In the genomic region with DNA sequence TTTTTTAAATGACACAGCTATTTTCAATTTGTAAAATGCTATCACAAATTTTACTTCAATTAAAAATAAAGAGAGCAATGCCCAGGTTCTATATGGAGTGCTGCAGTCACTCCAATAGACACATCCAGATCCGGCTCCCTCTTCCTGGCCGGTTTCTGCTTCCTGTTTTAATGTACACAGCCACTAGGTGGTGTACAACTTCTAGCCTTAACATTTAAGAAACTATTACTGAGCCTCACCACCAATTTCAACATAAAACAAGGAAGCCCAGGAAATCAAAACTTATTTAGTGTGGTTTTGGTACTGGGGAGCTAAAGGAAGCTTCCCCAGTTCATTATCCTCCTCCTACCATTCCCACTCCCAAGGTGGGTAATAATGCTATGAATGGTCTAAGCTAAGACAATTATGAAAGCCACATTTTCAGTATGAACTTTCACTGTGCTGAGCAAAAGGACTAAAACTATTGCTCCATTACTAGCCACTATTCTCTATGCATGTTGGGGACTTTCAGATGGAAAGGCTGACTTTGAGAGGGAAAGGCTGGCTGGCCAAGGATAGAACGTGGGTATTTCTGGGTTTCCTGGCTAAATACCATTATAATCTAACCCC, we compare ENCODE assay signal across 8 cellular contexts. TPM values are rescaled to one million over a fixed set of nuclear protein-coding genes. Genes with fewer than 3 reads are reported as not detected.
DNase-seq lines count a peak whose midpoint lies in the region; ATAC-seq and TF ChIP-seq lines count a peak whose summit lies in the region.

No MANE protein-coding gene starts in this region.

- peaks cover 16% of the 10 kb centered on the region for H3K4me1 Mint-ChIP-seq in activated T-cell treated with anti-CD3 and anti-CD28 coated beads, Interleukin-2, amount 50 U/mL, for 24 hours (ENCODE audit: low read depth)
- peaks cover 0 to 11% of the 10 kb centered on the region in 2 donors for H3K4me1 Mint-ChIP-seq in natural killer cell treated with Interleukin-12 subunit alpha and Interleukin-12 subunit beta and Interleukin-15 and Interleukin-18, amount 100 ng/mL, for 72 hours (ENCODE audit: low read depth in 2 of 2)

- H3K4me2 ChIP-seq in fibroblast of lung (ENCODE audit: extremely low read depth, insufficient read depth, low read length), result no peak overlapping the region

- H3K9ac ChIP-seq in fibroblast of lung (ENCODE audit: insufficient read depth, low read length), result no peak overlapping the region

- H3K4me1 ChIP-seq in fibroblast of lung (ENCODE audit: control insufficient read depth, extremely low read depth, insufficient read depth, low read length) (no peaks in the 10 kb centered on the region), aorta (ENCODE audit: control insufficient read depth in 1 of 2, insufficient read depth in 2 of 2, low read length in 2 of 2) (no peaks in the 10 kb centered on the region)

- ATAC-seq in natural killer cell treated with Interleukin-12 subunit alpha and Interleukin-12 subunit beta and Interleukin-15 and Interleukin-18, amount 100 ng/mL, for 72 hours, result peak; percentile 57 to 73
- ATAC-seq in aorta (ENCODE audit: low FRiP score) (peak; percentile 87), HG02938 (IDR thresholded peaks at IDR 0.05; ENCODE audit: unreplicated experiment) (no peak)

- DNase-seq in DMS 273 treated with DMSO at 0.1 percent for 48 hours (lab: John Stamatoyannopoulos, UW), result peak; percentile 14
- DNase-seq in HT-29 (ENCODE audit: low spot score), result peak; percentile 84
- DNase-seq in NCI-H82 treated with DMSO at 0.1 percent for 48 hours (lab: John Stamatoyannopoulos, UW; ENCODE audit: unreplicated experiment), result peak; percentile 54
- DNase-seq in activated T-cell treated with anti-CD3 and anti-CD28 coated beads, Interleukin-2, amount 50 U/mL, for 24 hours, result no peak
- DNase-seq in fibroblast of lung (ENCODE audit: low read depth in 2 of 2), result peak; percentile 75 to 89
- no peak for DNase-seq in natural killer cell treated with Interleukin-12 subunit alpha and Interleukin-12 subunit beta and Interleukin-15 and Interleukin-18, amount 100 ng/mL, for 72 hours (ENCODE audit: low spot score)
- DNase-seq in aorta, result peak in 1 of 2 donors; percentile 50

- no peaks in the 10 kb centered on the region for H3K79me2 ChIP-seq in fibroblast of lung (ENCODE audit: control insufficient read depth, insufficient read depth, low read length)

- no peak overlapping the region for H3K4me3 ChIP-seq in fibroblast of lung (replicated peaks in 1 of 4; ENCODE audit: control extremely low read depth in 1 of 4, insufficient read depth in 1 of 4, low read depth in 3 of 4, low read length in 4 of 4)
- H3K4me3 ChIP-seq in aorta (ENCODE audit: low read length in 2 of 2), result no peak overlapping the region

- no peak overlapping the region for H2AFZ ChIP-seq in fibroblast of lung (ENCODE audit: low read length)

- no peaks in the 10 kb centered on the region for H3K9me3 Mint-ChIP-seq in activated T-cell treated with anti-CD3 and anti-CD28 coated beads, Interleukin-2, amount 50 U/mL, for 24 hours
- no peaks in the 10 kb centered on the region for H3K9me3 Mint-ChIP-seq in natural killer cell treated with Interleukin-12 subunit alpha and Interleukin-12 subunit beta and Interleukin-15 and Interleukin-18, amount 100 ng/mL, for 72 hours

- H3K27ac ChIP-seq in fibroblast of lung (ENCODE audit: insufficient read depth, low read length), result no peak overlapping the region
- H3K27ac ChIP-seq in aorta (ENCODE audit: low read depth in 1 of 2, low read length in 2 of 2), result peak overlapping the region in 1 of 2 donors; percentile 37

- intact Hi-C loops in aorta (cut with DNase I), result loop anchor here (1.0 to 5.0 kb wide), 3 partner anchors 88 to 207 kb away; no protein-coding TSS in a partner anchor

- peak; percentile 60 to 63 for TF ChIP-seq CTCF in fibroblast of lung (conservative IDR thresholded peaks at IDR 0.05 in 1 of 2, IDR thresholded peaks at IDR 0.05 in 1 of 2; ENCODE audit: low read depth in 1 of 2, low read length in 2 of 2)

- no peaks in the 10 kb centered on the region for H3K27me3 Mint-ChIP-seq in activated T-cell treated with anti-CD3 and anti-CD28 coated beads, Interleukin-2, amount 50 U/mL, for 24 hours
- H3K27me3 Mint-ChIP-seq in natural killer cell treated with Interleukin-12 subunit alpha and Interleukin-12 subunit beta and Interleukin-15 and Interleukin-18, amount 100 ng/mL, for 72 hours, result no peaks in the 10 kb centered on the region

- H3K27ac Mint-ChIP-seq in activated T-cell treated with anti-CD3 and anti-CD28 coated beads, Interleukin-2, amount 50 U/mL, for 24 hours, result peak overlapping the region; percentile 14
- H3K27ac Mint-ChIP-seq in natural killer cell treated with Interleukin-12 subunit alpha and Interleukin-12 subunit beta and Interleukin-15 and Interleukin-18, amount 100 ng/mL, for 72 hours, result peak overlapping the region in 1 of 2 donors; percentile 76

- H3K27me3 ChIP-seq in fibroblast of lung (ENCODE audit: control insufficient read depth, insufficient read depth, low read length) (no peaks in the 10 kb centered on the region), aorta (ENCODE audit: control insufficient read depth in 1 of 2, insufficient read depth in 2 of 2, low read length in 1 of 2) (no peaks in the 10 kb centered on the region)

- H4K20me1 ChIP-seq in fibroblast of lung (ENCODE audit: control insufficient read depth, extremely low read depth, insufficient read depth, low read length), result no peaks in the 10 kb centered on the region

- H3K36me3 ChIP-seq in fibroblast of lung (ENCODE audit: control insufficient read depth, insufficient read depth, low read length) (peaks cover 10% of the 10 kb centered on the region), aorta (ENCODE audit: control insufficient read depth in 1 of 2, insufficient read depth in 2 of 2, low read length in 1 of 2) (peaks cover 3 to 9% of the 10 kb centered on the region in 2 donors)

- no peak overlapping the region for H3K4me3 Mint-ChIP-seq in activated T-cell treated with anti-CD3 and anti-CD28 coated beads, Interleukin-2, amount 50 U/mL, for 24 hours
- no peak overlapping the region for H3K4me3 Mint-ChIP-seq in natural killer cell treated with Interleukin-12 subunit alpha and Interleukin-12 subunit beta and Interleukin-15 and Interleukin-18, amount 100 ng/mL, for 72 hours

- H3K9me3 ChIP-seq in fibroblast of lung (ENCODE audit: control insufficient read depth, insufficient read depth, low read depth, low read length), result no peaks in the 10 kb centered on the region
- H3K9me3 ChIP-seq in aorta (ENCODE audit: control insufficient read depth, low read length), result no peaks in the 10 kb centered on the region

- 7 to 14% methylated on average over 3 of the region's 3 CpGs for WGBS in aorta, 2 donors

- peaks cover 89% of the 10 kb centered on the region for H3K36me3 Mint-ChIP-seq in activated T-cell treated with anti-CD3 and anti-CD28 coated beads, Interleukin-2, amount 50 U/mL, for 24 hours (ENCODE audit: low read depth)
- H3K36me3 Mint-ChIP-seq in natural killer cell treated with Interleukin-12 subunit alpha and Interleukin-12 subunit beta and Interleukin-15 and Interleukin-18, amount 100 ng/mL, for 72 hours, result peaks cover 28% of the 10 kb centered on the region

RNA-seq across cellular contexts. Expression of a gene that starts 25.5 kb away (rescaled TPM):
- total RNA-seq in HT-29 (2014; rRNA removed; shearing (Covaris generic)), result 4.8 and 6.8 TPM in 2 replicates
- total RNA-seq in fibroblast of lung (5.6 and 14.0 TPM in 2 replicates), aorta (10 to 100 TPM; 42.3 to 55.4 TPM)
- polyA plus RNA-seq in fibroblast of lung (14.5 and 17.5 TPM in 2 replicates), aorta (10 to 100 TPM; 19.3 to 59.1 TPM)
- polyA plus RNA-seq in fibroblast of lung (2012), result 9.8 and 11.7 TPM in 2 replicates
- 24.2 and 42.0 TPM in 2 replicates for polyA minus RNA-seq in fibroblast of lung (ENCODE audit: low replicate concordance)
- 1 to 10 TPM; 2.6 to 5.6 TPM for total RNA-seq in natural killer cell treated with Interleukin-12 subunit alpha and Interleukin-12 subunit beta and Interleukin-15 and Interleukin-18, amount 100 ng/mL, for 72 hours

RNA-seq across cellular contexts. Expression of a gene that starts 34.5 kb away (rescaled TPM):
- 13.3 and 14.8 TPM in 2 replicates for total RNA-seq in HT-29 (2014; rRNA removed; shearing (Covaris generic))
- 8.0 and 9.9 TPM in 2 replicates for total RNA-seq in fibroblast of lung
- polyA plus RNA-seq in fibroblast of lung, result 29.9 and 41.2 TPM in 2 replicates
- 48.4 and 79.5 TPM in 2 replicates for polyA plus RNA-seq in fibroblast of lung (2012)
- polyA minus RNA-seq in fibroblast of lung (ENCODE audit: low replicate concordance), result 84.0 and 88.2 TPM in 2 replicates
- total RNA-seq in natural killer cell treated with Interleukin-12 subunit alpha and Interleukin-12 subunit beta and Interleukin-15 and Interleukin-18, amount 100 ng/mL, for 72 hours, result 100 to 1,000 TPM in 1 of 2 donors, 10 to 100 TPM in 1; 85.2 to 118 TPM
- 10 to 100 TPM; 37.3 to 42.6 TPM for total RNA-seq in aorta
- polyA plus RNA-seq in aorta, result 10 to 100 TPM; 18.8 to 37.5 TPM

RNA-seq across cellular contexts. Expression of a gene that starts 44.5 kb away (rescaled TPM):
- 0.08 TPM in 1 of 2 replicates, not detected in the other for total RNA-seq in HT-29 (2014; rRNA removed; shearing (Covaris generic))
- total RNA-seq in fibroblast of lung (17.5 and 39.6 TPM in 2 replicates), aorta (10 to 100 TPM; 16.9 to 20.5 TPM)
- polyA plus RNA-seq in fibroblast of lung (26.8 and 35.8 TPM in 2 replicates), aorta (10 to 100 TPM in 1 of 2 donors, 1 to 10 TPM in 1; 4.3 to 13.0 TPM)
- polyA plus RNA-seq in fibroblast of lung (2012), result 27.8 and 38.7 TPM in 2 replicates
- polyA minus RNA-seq in fibroblast of lung (ENCODE audit: low replicate concordance), result 84.9 and 114 TPM in 2 replicates
- total RNA-seq in natural killer cell treated with Interleukin-12 subunit alpha and Interleukin-12 subunit beta and Interleukin-15 and Interleukin-18, amount 100 ng/mL, for 72 hours, result 1 to 10 TPM; 1.4 to 7.4 TPM

RNA-seq across cellular contexts. Expression of a gene that starts 48.4 kb away (rescaled TPM):
- total RNA-seq in HT-29 (2014; rRNA removed; shearing (Covaris generic)), result 5.9 and 6.2 TPM in 2 replicates
- total RNA-seq in fibroblast of lung (14.1 and 17.3 TPM in 2 replicates), aorta (10 to 100 TPM; 36.0 to 41.2 TPM)
- polyA plus RNA-seq in fibroblast of lung (10.1 and 12.6 TPM in 2 replicates), aorta (1 to 10 TPM; 6.3 to 6.9 TPM)
- polyA plus RNA-seq in fibroblast of lung (2012), result 10.8 and 11.1 TPM in 2 replicates
- 35.4 and 45.8 TPM in 2 replicates for polyA minus RNA-seq in fibroblast of lung (ENCODE audit: low replicate concordance)
- total RNA-seq in natural killer cell treated with Interleukin-12 subunit alpha and Interleukin-12 subunit beta and Interleukin-15 and Interleukin-18, amount 100 ng/mL, for 72 hours, result 10 to 100 TPM; 18.9 to 26.4 TPM

Comparison
In these comparisons a context has a peak if more than half of its experiments do, and no peak if none do; other contexts are left out.
1. DNase-seq: peak in DMS 273 treated with DMSO at 0.1 percent for 48 hours (single experiment), HT-29 (single experiment), NCI-H82 treated with DMSO at 0.1 percent for 48 hours (single experiment) and fibroblast of lung (2 of 2); none in activated T-cell treated with anti-CD3 and anti-CD28 coated beads, Interleukin-2, amount 50 U/mL, for 24 hours (single experiment) and natural killer cell treated with Interleukin-12 subunit alpha and Interleukin-12 subunit beta and Interleukin-15 and Interleukin-18, amount 100 ng/mL, for 72 hours (single experiment).